In genomic region chr9:94945191-94946144, GRCh38 we compare ENCODE assay signal across 8 cellular contexts.
A peak's percentile ranks its signal among the peaks of the same experiment; 100 is the strongest.
DNase-seq lines count a peak whose midpoint lies in the region; ATAC-seq, FAIRE-seq and TF ChIP-seq lines count a peak whose summit lies in the region.

No MANE protein-coding gene starts in this region.

- SMC1A ChIA-PET in GM12878 (lab: Charles Lee; ENCODE audit: uncharacterized antibody, unreplicated experiment), result interaction anchor here (1.0 kb wide), 1 partner anchor 163 kb away, joined by 3 read pairs; no protein-coding TSS in a partner anchor

- CTCF ChIA-PET in GM12878 (lab: Yijun Ruan, JAX), result no interaction called here

- no TSS peak for BruUV-seq in GM12878 (replicated peaks; lab: Mats Ljungman, UMichigan)

- H4K20me1 ChIP-seq in GM12878 (ENCODE audit: control insufficient read depth, insufficient read depth), result peaks cover 2% of the 10 kb centered on the region; the same call in 1 of the 2 replicates

- TF ChIP-seq RAD21 in GM12878 (IDR thresholded peaks at IDR 0.05; ENCODE audit: insufficient read depth, low read depth, low read length), result no peak

- H3K9ac ChIP-seq in GM12878 (ENCODE audit: control insufficient read depth, insufficient read depth, low read length) (no peak overlapping the region), subcutaneous abdominal adipose tissue (ENCODE audit: low read length in 5 of 5) (no peak overlapping the region)

- no peaks in the 10 kb centered on the region; a peak in 1 of 4 replicates for H3K36me3 ChIP-seq in GM12878 (ENCODE audit: control insufficient read depth in 2 of 2, insufficient read depth in 2 of 2, low read length in 1 of 2)
- H3K36me3 ChIP-seq in subcutaneous abdominal adipose tissue (ENCODE audit: control insufficient read depth in 5 of 5, insufficient read depth in 5 of 5, low read length in 5 of 5), result no peaks in the 10 kb centered on the region

- in situ Hi-C loops in GM12878 (cut with MboI), result no loop called here

- ATAC-seq in GM12878 (no peak), GM21786 (IDR thresholded peaks at IDR 0.05; ENCODE audit: unreplicated experiment) (no peak)

- RAD21 ChIA-PET in GM12878 (lab: Charles Lee; ENCODE audit: unreplicated experiment), result no interaction called here

- intact Hi-C loops in GM12878 (cut with micrococcal nuclease; ENCODE audit: unreplicated experiment), result no loop called here

- FAIRE-seq in GM12878 (lab: Jason Lieb, UNC) (peak; percentile 7), GM19239 (lab: Jason Lieb, UNC) (no peak)

- H3K9me3 ChIP-seq in GM12878 (replicated peaks; ENCODE audit: control insufficient read depth, insufficient read depth, low read length) (no peaks in the 10 kb centered on the region), subcutaneous abdominal adipose tissue (ENCODE audit: control insufficient read depth in 5 of 5, low read length in 5 of 5) (no peaks in the 10 kb centered on the region)

- no peak for TF ChIP-seq CTCF in GM12878 (IDR thresholded peaks at IDR 0.05 in 2 of 3, conservative IDR thresholded peaks at IDR 0.05 in 1 of 3; ENCODE audit: control insufficient read depth in 2 of 3, extremely low read depth in 1 of 3, insufficient read depth in 1 of 3, low read depth in 3 of 3, low read length in 3 of 3)

- H3K4me2 ChIP-seq in GM12878 (ENCODE audit: control insufficient read depth, insufficient read depth), result no peak overlapping the region

- WGBS in GM12878 (ENCODE audit: insufficient coverage, insufficient replicate concordance, low lambda C conversion rate, missing lambda C conversion rate), result 86% methylated on average over 14 of the region's 14 CpGs

- no peak overlapping the region for H3K4me3 ChIP-seq in GM12878
- H3K4me3 ChIP-seq in subcutaneous abdominal adipose tissue (ENCODE audit: low read depth in 1 of 5, low read length in 5 of 5), result no peak overlapping the region

- no peaks in the 10 kb centered on the region for H3K79me2 ChIP-seq in GM12878 (ENCODE audit: control insufficient read depth, insufficient read depth, low read length)

- H3K4me1 ChIP-seq in GM12878 (ENCODE audit: control insufficient read depth, insufficient read depth, low read length) (no peaks in the 10 kb centered on the region), subcutaneous abdominal adipose tissue (ENCODE audit: control insufficient read depth in 5 of 5, insufficient read depth in 5 of 5, low read length in 5 of 5) (peaks cover 0 to 29% (median 6%) of the 10 kb centered on the region in 5 donors)

- POLR2A ChIA-PET in GM12878 (lab: Charles Lee), result no interaction called here

- TF ChIP-seq POLR2A in GM12878 (IDR thresholded peaks at IDR 0.05; ENCODE audit: low read depth, low read length), result no peak

- H3K27ac ChIP-seq in GM12878 (ENCODE audit: control insufficient read depth, insufficient read depth) (no peak overlapping the region), subcutaneous abdominal adipose tissue (ENCODE audit: low read depth, low read length) (peak overlapping the region; percentile 43)

- H2AFZ ChIP-seq in GM12878 (ENCODE audit: control insufficient read depth, low read depth, low read length), result no peak overlapping the region

- TF ChIP-seq EP300 in GM12878 (IDR thresholded peaks at IDR 0.05; ENCODE audit: borderline replicate concordance in 1 of 2, control insufficient read depth in 1 of 2, low read depth in 2 of 2, low read length in 2 of 2), result no peak

- H3K27me3 ChIP-seq in GM12878 (replicated peaks in 1 of 2; ENCODE audit: control insufficient read depth in 2 of 2, insufficient read depth in 2 of 2, low read length in 1 of 2) (no peaks in the 10 kb centered on the region), subcutaneous abdominal adipose tissue (ENCODE audit: control insufficient read depth in 5 of 5, insufficient read depth in 4 of 5, low read length in 5 of 5) (no peaks in the 10 kb centered on the region)

- DNase-seq in HS-5 (ENCODE audit: low read depth) (peak; percentile 59), GM12878 (ENCODE audit: low read depth, low spot score) (no peak), iris pigment epithelial cell (ENCODE audit: low read depth) (peak; percentile 95), LoVo (ENCODE audit: low spot score) (no peak), D341Med (ENCODE audit: low spot score) (no peak), GM19239 (ENCODE audit: insufficient read length, low spot score) (no peak)

TF ChIP-seq in GM12878, 131 proteins besides CTCF, POLR2A, EP300 and RAD21 (continues in another document):
- TF ChIP-seq YBX1 (IDR thresholded peaks at IDR 0.05) (no peak), ESRRA (IDR thresholded peaks at IDR 0.05; ENCODE audit: low read length) (no peak), SP1 (IDR thresholded peaks at IDR 0.05; ENCODE audit: low read depth, low read length) (no peak), NRF1 (conservative IDR thresholded peaks at IDR 0.05; ENCODE audit: low read depth, low read length) (no peak), ZBTB40 (IDR thresholded peaks at IDR 0.05; ENCODE audit: borderline replicate concordance) (no peak), POLR2AphosphoS5 (IDR thresholded peaks at IDR 0.05; ENCODE audit: low read length) (no peak), NR2F1 (conservative IDR thresholded peaks at IDR 0.05) (no peak), ZBTB11 (CRISPR knock-in tag; IDR thresholded peaks at IDR 0.05) (no peak), CHD4 (IDR thresholded peaks at IDR 0.05) (no peak), BCL11A (IDR thresholded peaks at IDR 0.05; ENCODE audit: low read depth, low read length) (no peak), CHD2 (IDR thresholded peaks at IDR 0.05; ENCODE audit: borderline replicate concordance, low read depth, low read length) (no peak), MTA3 (IDR thresholded peaks at IDR 0.05; ENCODE audit: borderline replicate concordance, low read length) (no peak), FOXM1 (IDR thresholded peaks at IDR 0.05; ENCODE audit: low read depth, low read length) (no peak), POLR2AphosphoS2 (IDR thresholded peaks at IDR 0.05; ENCODE audit: low read depth, low read length) (no peak), EED (IDR thresholded peaks at IDR 0.05; ENCODE audit: low read depth) (no peak), CEBPB (IDR thresholded peaks at IDR 0.05; ENCODE audit: borderline replicate concordance in 1 of 2, low read depth in 2 of 2, low read length in 2 of 2) (no peak), HDAC2 (IDR thresholded peaks at IDR 0.05) (no peak), WRNIP1 (IDR thresholded peaks at IDR 0.05; ENCODE audit: borderline replicate concordance, low read depth, low read length) (no peak)

Comparison
In these comparisons a context has a peak if more than half of its experiments do, and no peak if none do; other contexts are left out.
1. DNase-seq: peak in HS-5 (single experiment) and iris pigment epithelial cell (single experiment); none in GM12878 (single experiment), LoVo (single experiment), D341Med (single experiment) and GM19239 (single experiment).